In genomic region chr7:100211342-100211780, GRCh38 we compare ENCODE assay signal across 10 cellular contexts. TPM values are rescaled to one million over a fixed set of nuclear protein-coding genes. Genes with fewer than 3 reads are reported as not detected.
DNase-seq lines count a peak whose midpoint lies in the region; ATAC-seq lines count a peak whose summit lies in the region.
"Had no signal": no experiment of that assay in that cellular context is flagged by ENCODE, and none has a peak within 500 bp of the region (broad histone marks: within the 10 kb centered on the region; RNA-seq: fewer than 3 reads in every experiment).

No MANE protein-coding gene starts in this region.

- H3K9me3 ChIP-seq in right cardiac atrium (ENCODE audit: control insufficient read depth, low read length) = no peaks in the 10 kb centered on the region
- H3K9me3 ChIP-seq: ovary had no signal

- H3K27ac ChIP-seq in right cardiac atrium (ENCODE audit: low read length) = no peak overlapping the region
- H3K27ac ChIP-seq: ovary had no signal

- H3K27me3 ChIP-seq in right cardiac atrium (ENCODE audit: control insufficient read depth, insufficient read depth) = no peaks in the 10 kb centered on the region
- H3K27me3 ChIP-seq: ovary had no signal

- intact Hi-C loops in right cardiac atrium (cut with DNase I) = loop anchor here in 1 of 4 donors (5.0 kb wide), 1 partner anchor 74 kb away; no protein-coding TSS in a partner anchor

- peak; percentile 63 for ATAC-seq in HG02852 (IDR thresholded peaks at IDR 0.05; ENCODE audit: unreplicated experiment)
- no peak for ATAC-seq in right cardiac atrium

- H3K4me1 ChIP-seq in right cardiac atrium (ENCODE audit: control insufficient read depth, insufficient read depth, low read length) = peaks cover 3% of the 10 kb centered on the region

- H3K4me3 ChIP-seq in right cardiac atrium (ENCODE audit: low read length) = no peak overlapping the region
- H3K4me3 ChIP-seq: ovary had no signal

- WGBS in right cardiac atrium = 72% methylated on average over 7 of the region's 7 CpGs

- DNase-seq in activated T-cell treated with anti-CD3 and anti-CD28 coated beads for 24 hours (ENCODE audit: low read depth) = peak; percentile 32
- DNase-seq in activated T-cell treated with anti-CD3 and anti-CD28 coated beads, Interleukin-2, amount 50 U/mL, for 1 hour = no peak
- DNase-seq in activated CD8-positive, alpha-beta memory T cell treated with anti-CD3 and anti-CD28 coated beads, Interleukin-2, amount 50 U/mL, for 4 hours = peak; percentile 37
- peak; percentile 68 for DNase-seq in stimulated activated CD8-positive, alpha-beta memory T cell treated with anti-CD3 and anti-CD28 coated beads, Interleukin-4, amount 100 ng/mL, for 48 hours
- DNase-seq in right cardiac atrium = no peak
- no peak for DNase-seq in cerebellar nuclear complex (lab: John Stamatoyannopoulos, UW)
- DNase-seq in AG08395 (ENCODE audit: low spot score) = no peak
- DNase-seq: NCI-H1417 treated with DMSO at 0.1 percent for 48 hours had no signal

RNA-seq across cellular contexts. Expression of gene PVRIG, which starts 8.4 kb away (rescaled TPM):
- not detected for total RNA-seq in right cardiac atrium
- polyA plus RNA-seq in right cardiac atrium = 0.07 TPM

RNA-seq across cellular contexts. Expression of gene STAG3, which starts 33.6 kb away (rescaled TPM):
- 1 to 10 TPM in 1 of 4 donors, under 1 TPM in 2, not detected in 1; 0.64 to 1.1 (median 0.91) TPM for total RNA-seq in right cardiac atrium
- 0.41 TPM for polyA plus RNA-seq in right cardiac atrium

RNA-seq across cellular contexts. Expression of gene GPC2, which starts 34.2 kb away (rescaled TPM):
- under 1 TPM; 0.09 to 0.78 (median 0.29) TPM for total RNA-seq in right cardiac atrium
- 0.38 TPM for polyA plus RNA-seq in right cardiac atrium

RNA-seq across cellular contexts. Expression of gene GAL3ST4, which starts 42.9 kb away (rescaled TPM):
- 1 to 10 TPM; 2.0 to 3.5 (median 2.3) TPM for total RNA-seq in right cardiac atrium
- 1.7 TPM for polyA plus RNA-seq in right cardiac atrium

RNA-seq across cellular contexts. Expression of gene TRAPPC14, which starts 52.8 kb away (rescaled TPM):
- 10 to 100 TPM in 2 of 4 donors, 1 to 10 TPM in 2; 7.2 to 11.5 (median 9.7) TPM for total RNA-seq in right cardiac atrium
- 7.7 TPM for polyA plus RNA-seq in right cardiac atrium

Comparison
In these comparisons a context has a peak if more than half of its experiments do, and no peak if none do; other contexts are left out.
1. DNase-seq: peak in activated T-cell treated with anti-CD3 and anti-CD28 coated beads for 24 hours (single experiment), activated CD8-positive, alpha-beta memory T cell treated with anti-CD3 and anti-CD28 coated beads, Interleukin-2, amount 50 U/mL, for 4 hours (single experiment) and stimulated activated CD8-positive, alpha-beta memory T cell treated with anti-CD3 and anti-CD28 coated beads, Interleukin-4, amount 100 ng/mL, for 48 hours (single experiment); none in activated T-cell treated with anti-CD3 and anti-CD28 coated beads, Interleukin-2, amount 50 U/mL, for 1 hour (single experiment), right cardiac atrium (0 of 3), cerebellar nuclear complex (0 of 2) and AG08395 (single experiment).